In genomic region chr4:183599690-183600089, GRCh38 we compare ENCODE assay signal across 14 cellular contexts. TPM values are rescaled to one million over a fixed set of nuclear protein-coding genes. Genes with fewer than 3 reads are reported as not detected.
DNase-seq lines count a peak whose midpoint lies in the region; ATAC-seq and TF ChIP-seq lines count a peak whose summit lies in the region.
"Had no signal": no experiment of that assay in that cellular context is flagged by ENCODE, and none has a peak within 500 bp of the region (broad histone marks: within the 10 kb centered on the region; RNA-seq: fewer than 3 reads in every experiment).

No MANE protein-coding gene starts in this region.

- DNase-seq in kidney tubule cell (ENCODE audit: low spot score) (peak; percentile 73), RWPE1 (ENCODE audit: low spot score) (no peak), NCI-H526 treated with DMSO at 0.1 percent for 48 hours (lab: John Stamatoyannopoulos, UW) (no peak), omental fat pad (ENCODE audit: low spot score) (no peak)
- DNase-seq: activated CD4-positive, alpha-beta T cell treated with anti-CD3 and anti-CD28 coated beads for 4 hours; activated effector memory CD4-positive, alpha-beta T cell treated with Interleukin-2 at 50 U/mL for 16 hours; effector CD8-positive, alpha-beta T cell; NCI-H2081; right cardiac atrium had no signal

- CTCF ChIA-PET in RWPE1 (lab: Yijun Ruan, JAX): no interaction called here

- POLR2A ChIA-PET in RWPE1 (lab: Yijun Ruan, JAX; ENCODE audit: low non-redundant PET): no interaction called here

- H3K27ac ChIP-seq in RWPE1: no peak overlapping the region

- TF ChIP-seq CTCF in RWPE1 (conservative IDR thresholded peaks at IDR 0.05; ENCODE audit: low read depth) (no peak), omental fat pad (IDR thresholded peaks at IDR 0.05) (no peak)

- ATAC-seq in GM19025 (IDR thresholded peaks at IDR 0.05; ENCODE audit: low read depth, unreplicated experiment) (peak; percentile 78), GM21723 (IDR thresholded peaks at IDR 0.05; ENCODE audit: unreplicated experiment) (peak; percentile 59), HG03354 (IDR thresholded peaks at IDR 0.05; ENCODE audit: poor library complexity, severe bottlenecking, unreplicated experiment) (peak; percentile 87), omental fat pad (ENCODE audit: low FRiP score) (no peak), GM18868 (IDR thresholded peaks at IDR 0.05; ENCODE audit: unreplicated experiment) (no peak)
- ATAC-seq: right cardiac atrium, T-cell had no signal

RNA-seq across cellular contexts. Expression of gene RWDD4, which starts 59.3 kb away (rescaled TPM):
- 10 to 100 TPM; 16.3 to 19.7 (median 18.1) TPM for total RNA-seq in omental fat pad

RNA-seq across cellular contexts. Expression of gene TRAPPC11, which starts 59.4 kb away (rescaled TPM):
- total RNA-seq in omental fat pad: 10 to 100 TPM; 31.1 to 76.9 (median 42.1) TPM

Comparison
In these comparisons a context has a peak if more than half of its experiments do, and no peak if none do; other contexts are left out.
1. ATAC-seq: peak in GM19025 (single experiment), GM21723 (single experiment) and HG03354 (single experiment); none in omental fat pad (single experiment) and GM18868 (single experiment).